34 cellular contexts compared by ENCODE assay signal in the genomic region with DNA sequence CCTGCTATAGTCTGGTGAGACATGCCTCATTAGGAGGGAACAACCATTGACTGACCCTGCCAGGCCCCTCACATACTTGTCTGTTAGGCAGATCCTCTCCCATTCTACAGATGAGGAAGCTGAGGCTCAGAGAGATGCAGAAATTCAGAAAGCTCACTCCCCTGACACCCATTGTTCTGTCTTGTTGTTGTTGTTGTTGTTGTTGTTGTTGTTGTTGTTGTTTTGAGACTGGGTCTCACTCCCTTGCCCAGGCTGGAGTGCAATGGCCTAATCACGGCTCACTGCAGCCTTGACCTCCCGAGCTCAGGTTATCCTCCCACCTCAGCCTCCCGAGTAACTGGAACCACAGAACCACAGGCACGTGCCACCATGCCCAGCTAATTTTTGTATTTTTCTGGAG. TPM values are rescaled to one million over a fixed set of nuclear protein-coding genes. Genes with fewer than 3 reads are reported as not detected.
"Had no signal": no experiment of that assay in that cellular context is flagged by ENCODE, and none has a peak within 500 bp of the region (broad histone marks: within the 10 kb centered on the region; RNA-seq: fewer than 3 reads in every experiment).

No MANE protein-coding gene starts in this region.

- H3K4me3 Mint-ChIP-seq: activated CD4-positive, alpha-beta memory T cell treated with anti-CD3 and anti-CD28 coated beads, Interleukin-2, amount 10 ng/mL, durations not matched to agents 7 days and 5 days; activated CD4-positive, alpha-beta T cell treated with anti-CD3 and anti-CD28 coated beads for 36 hours; activated CD4-positive, alpha-beta T cell treated with anti-CD3 and anti-CD28 coated beads, Interleukin-2, amount 10 ng/mL, durations not matched to agents 24 days and 14 days; activated naive CD8-positive, alpha-beta T cell; activated T-cell treated with anti-CD3 and anti-CD28 coated beads, Interleukin-2, amount 50 U/mL, for 4 hours; activated T-helper 17 cell treated with anti-CD3 and anti-CD28 coated beads, Interleukin-2, amount 50 U/mL, for 72 hours; dendritic cell treated with granulocyte-macrophage colony-stimulating factor and Interleukin-4, amounts not matched to agents 40 ng/mL and 50 ng/mL, for 4 days; effector memory CD8-positive, alpha-beta T cell; T-cell had no signal

- ATAC-seq: activated CD4-positive, alpha-beta T cell treated with anti-CD3 and anti-CD28 coated beads for 36 hours; activated T-cell treated with anti-CD3 and anti-CD28 coated beads, Interleukin-2, amount 50 U/mL, for 4 hours; activated T-helper 17 cell treated with anti-CD3 and anti-CD28 coated beads, Interleukin-2, amount 50 U/mL, for 72 hours; body of pancreas; effector memory CD8-positive, alpha-beta T cell; gastroesophageal sphincter; T-cell had no signal

- H3K27ac Mint-ChIP-seq: activated CD4-positive, alpha-beta memory T cell treated with anti-CD3 and anti-CD28 coated beads, Interleukin-2, amount 10 ng/mL, durations not matched to agents 7 days and 5 days; activated CD4-positive, alpha-beta T cell treated with anti-CD3 and anti-CD28 coated beads for 36 hours; activated CD4-positive, alpha-beta T cell treated with anti-CD3 and anti-CD28 coated beads, Interleukin-2, amount 10 ng/mL, durations not matched to agents 24 days and 14 days; activated naive CD8-positive, alpha-beta T cell; activated T-helper 17 cell treated with anti-CD3 and anti-CD28 coated beads, Interleukin-2, amount 50 U/mL, for 72 hours; dendritic cell treated with granulocyte-macrophage colony-stimulating factor and Interleukin-4, amounts not matched to agents 40 ng/mL and 50 ng/mL, for 4 days; effector memory CD8-positive, alpha-beta T cell; T-cell had no signal

- H3K4me3 ChIP-seq: body of pancreas, breast epithelium, cardiac muscle cell, coronary artery, esophagus squamous epithelium, gastroesophageal sphincter had no signal

- H3K9me3 ChIP-seq: body of pancreas, breast epithelium, esophagus squamous epithelium, gastroesophageal sphincter had no signal

- H3K27me3 Mint-ChIP-seq: activated CD4-positive, alpha-beta memory T cell treated with anti-CD3 and anti-CD28 coated beads, Interleukin-2, amount 10 ng/mL, durations not matched to agents 7 days and 5 days; activated CD4-positive, alpha-beta T cell treated with anti-CD3 and anti-CD28 coated beads for 36 hours; activated CD4-positive, alpha-beta T cell treated with anti-CD3 and anti-CD28 coated beads, Interleukin-2, amount 10 ng/mL, durations not matched to agents 24 days and 14 days; activated naive CD8-positive, alpha-beta T cell; activated T-helper 17 cell treated with anti-CD3 and anti-CD28 coated beads, Interleukin-2, amount 50 U/mL, for 72 hours; dendritic cell treated with granulocyte-macrophage colony-stimulating factor and Interleukin-4, amounts not matched to agents 40 ng/mL and 50 ng/mL, for 4 days; effector memory CD8-positive, alpha-beta T cell; T-cell had no signal

- H3K27me3 ChIP-seq: body of pancreas, breast epithelium, cardiac muscle cell, esophagus squamous epithelium, gastroesophageal sphincter had no signal

- H3K9me3 Mint-ChIP-seq: activated CD4-positive, alpha-beta memory T cell treated with anti-CD3 and anti-CD28 coated beads, Interleukin-2, amount 10 ng/mL, durations not matched to agents 7 days and 5 days; activated CD4-positive, alpha-beta T cell treated with anti-CD3 and anti-CD28 coated beads, Interleukin-2, amount 10 ng/mL, durations not matched to agents 24 days and 14 days; activated T-cell treated with anti-CD3 and anti-CD28 coated beads, Interleukin-2, amount 50 U/mL, for 4 hours; activated T-helper 17 cell treated with anti-CD3 and anti-CD28 coated beads, Interleukin-2, amount 50 U/mL, for 72 hours; dendritic cell treated with granulocyte-macrophage colony-stimulating factor and Interleukin-4, amounts not matched to agents 40 ng/mL and 50 ng/mL, for 4 days; effector memory CD8-positive, alpha-beta T cell; T-cell had no signal

- DNase-seq: activated CD4-positive, alpha-beta memory T cell treated with anti-CD3 and anti-CD28 coated beads, Interleukin-2, amount 10 ng/mL, durations not matched to agents 7 days and 5 days; activated CD4-positive, alpha-beta T cell treated with anti-CD3 and anti-CD28 coated beads for 36 hours; activated CD4-positive, alpha-beta T cell treated with anti-CD3 and anti-CD28 coated beads, Interleukin-2, amount 10 ng/mL, durations not matched to agents 24 days and 14 days; activated CD4-positive, CD25-positive, alpha-beta regulatory T cell; activated CD4-positive, CD25-positive, alpha-beta regulatory T cell treated with anti-CD3 and anti-CD28 coated beads, Interleukin-2, amount 50 U/mL, for 72 hours; activated effector memory CD4-positive, alpha-beta T cell treated with Interleukin-2 at 50 U/mL for 16 hours; activated gamma-delta T cell treated with Interleukin-2 at 50 U/mL for 16 hours; activated naive CD4-positive, alpha-beta T cell treated with anti-CD3 and anti-CD28 coated beads, Interleukin-2, amount 50 U/mL, for 16 hours; activated naive CD4-positive, alpha-beta T cell treated with Interleukin-2 at 50 U/mL for 16 hours; activated T-cell treated with anti-CD3 and anti-CD28 coated beads, Interleukin-2, amount 50 U/mL, for 4 hours; amniotic stem cell; aorta; body of pancreas; central memory CD4-positive, alpha-beta T cell; cerebellar nuclear complex; effector CD4-positive, alpha-beta T cell; effector memory CD8-positive, alpha-beta T cell; esophagus squamous epithelium; foreskin melanocyte; SW 1271; T-cell; T-helper 2 cell had no signal

- H3K4me1 ChIP-seq: body of pancreas, breast epithelium had no signal

- H3K27ac ChIP-seq: body of pancreas, breast epithelium, cardiac muscle cell, coronary artery, epithelial cell of prostate, esophagus squamous epithelium, gastroesophageal sphincter had no signal

- FAIRE-seq: endothelial cell of umbilical vein had no signal

- H3K36me3 ChIP-seq: breast epithelium had no signal

- H3K4me1 Mint-ChIP-seq: activated CD4-positive, alpha-beta memory T cell treated with anti-CD3 and anti-CD28 coated beads, Interleukin-2, amount 10 ng/mL, durations not matched to agents 7 days and 5 days; activated CD4-positive, alpha-beta T cell treated with anti-CD3 and anti-CD28 coated beads for 36 hours; activated CD4-positive, alpha-beta T cell treated with anti-CD3 and anti-CD28 coated beads, Interleukin-2, amount 10 ng/mL, durations not matched to agents 24 days and 14 days; activated T-helper 17 cell treated with anti-CD3 and anti-CD28 coated beads, Interleukin-2, amount 50 U/mL, for 72 hours had no signal

RNA-seq across cellular contexts. Expression of a gene that starts 13.1 kb away (rescaled TPM):
- total RNA-seq: activated CD4-positive, alpha-beta memory T cell treated with anti-CD3 and anti-CD28 coated beads, Interleukin-2, amount 10 ng/mL, durations not matched to agents 7 days and 5 days; activated CD4-positive, alpha-beta T cell treated with anti-CD3 and anti-CD28 coated beads for 36 hours; activated CD4-positive, alpha-beta T cell treated with anti-CD3 and anti-CD28 coated beads, Interleukin-2, amount 10 ng/mL, durations not matched to agents 24 days and 14 days; activated T-cell treated with anti-CD3 and anti-CD28 coated beads, Interleukin-2, amount 50 U/mL, for 4 hours; endothelial cell of umbilical vein; glomerular endothelial cell had no signal
- polyA plus RNA-seq: fibroblast of lung had no signal

RNA-seq across cellular contexts. Expression of a gene that starts 22.2 kb away (rescaled TPM):
- total RNA-seq: activated CD4-positive, alpha-beta T cell treated with anti-CD3 and anti-CD28 coated beads, Interleukin-2, amount 10 ng/mL, durations not matched to agents 24 days and 14 days; endothelial cell of umbilical vein; fibroblast of villous mesenchyme; gastroesophageal sphincter; glomerular endothelial cell had no signal
- polyA plus RNA-seq: aorta, cardiac muscle cell, endothelial cell of umbilical vein, fibroblast of lung had no signal
